Comparison of ENCODE assay signal across 24 cellular contexts in genomic region chr9:109474170-109474569, GRCh38. TPM values are rescaled to one million over a fixed set of nuclear protein-coding genes. Genes with fewer than 3 reads are reported as not detected.
DNase-seq lines count a peak whose midpoint lies in the region; ATAC-seq and TF ChIP-seq lines count a peak whose summit lies in the region.
"Had no signal": no experiment of that assay in that cellular context is flagged by ENCODE, and none has a peak within 500 bp of the region (broad histone marks: within the 10 kb centered on the region; RNA-seq: fewer than 3 reads in every experiment).

No MANE protein-coding gene starts in this region.

- ATAC-seq in heart right ventricle (no peak), left cardiac atrium (no peak), lower lobe of right lung (no peak), upper lobe of right lung (no peak), left colon (no peak)
- ATAC-seq: activated CD4-positive, alpha-beta T cell treated with anti-CD3 and anti-CD28 coated beads for 36 hours; activated T-cell treated with anti-CD3 and anti-CD28 coated beads, Interleukin-2, amount 50 U/mL, for 4 hours; natural killer cell; stimulated activated naive B cell treated with anti-CD40 and anti-IgM and Interleukin-4, amounts not matched to agents 10 μg/mL and 1 μg/mL and 100 μg/mL, for 72 hours had no signal

- no peak for TF ChIP-seq CTCF in heart right ventricle (IDR thresholded peaks at IDR 0.05)
- no peak for TF ChIP-seq CTCF in ascending aorta (IDR thresholded peaks at IDR 0.05)
- TF ChIP-seq CTCF in lower lobe of right lung (IDR thresholded peaks at IDR 0.05), result no peak
- no peak for TF ChIP-seq CTCF in upper lobe of right lung (IDR thresholded peaks at IDR 0.05)

- DNase-seq in heart right ventricle, result no peak
- no peak for DNase-seq in left cardiac atrium
- DNase-seq in ascending aorta (ENCODE audit: low spot score in 2 of 2), result no peak
- no peak for DNase-seq in lower lobe of right lung
- DNase-seq in upper lobe of right lung, result no peak
- DNase-seq in activated naive CD4-positive, alpha-beta T cell treated with anti-CD3 and anti-CD28 coated beads, Interleukin-2, amount 50 U/mL, for 16 hours, result no peak
- DNase-seq in left colon, result no peak
- no peak for DNase-seq in SKM-1 (lab: John Stamatoyannopoulos, UW; ENCODE audit: unreplicated experiment)
- DNase-seq: ACHN; activated CD4-positive, alpha-beta T cell treated with anti-CD3 and anti-CD28 coated beads for 36 hours; activated CD8-positive, alpha-beta memory T cell treated with anti-CD3 and anti-CD28 coated beads for 24 hours; activated naive CD4-positive, alpha-beta T cell treated with anti-CD3 and anti-CD28 coated beads for 36 hours; activated T-cell treated with anti-CD3 and anti-CD28 coated beads, Interleukin-2, amount 50 U/mL, for 4 hours; amygdala; Caco-2; caudate nucleus; HCEC 1CT; KG1; natural killer cell; stimulated activated naive B cell treated with anti-CD40 and anti-IgM and Interleukin-4, amounts not matched to agents 10 μg/mL and 1 μg/mL and 100 μg/mL, for 72 hours; T-helper 1 cell; transverse colon had no signal

- intact Hi-C loops in heart right ventricle (cut with DNase I), result loop anchor here in 2 of 10 donors (5.0 kb wide), 3 partner anchors 43 to 227 kb away; no protein-coding TSS in a partner anchor
- intact Hi-C loops in left cardiac atrium (cut with DNase I), result no loop called here
- intact Hi-C loops in ascending aorta (cut with DNase I), result loop anchor here (5.0 to 10.0 kb wide), 2 partner anchors 33 to 321 kb away; no protein-coding TSS in a partner anchor
- intact Hi-C loops in lower lobe of right lung (cut with DNase I), result no loop called here
- intact Hi-C loops in upper lobe of right lung (cut with DNase I), result no loop called here
- intact Hi-C loops in left colon (cut with DNase I, micrococcal nuclease), result loop anchor here in 1 of 2 donors (10.0 kb wide), 1 partner anchor 229 kb away; no protein-coding TSS in a partner anchor

- H3K36me3 ChIP-seq in heart right ventricle (no peaks in the 10 kb centered on the region), ascending aorta (no peaks in the 10 kb centered on the region), lower lobe of right lung (no peaks in the 10 kb centered on the region), upper lobe of right lung (no peaks in the 10 kb centered on the region)
- H3K36me3 ChIP-seq: BLaER1 treated with 17β-estradiol and CSF1 and Interleukin-3, amounts not matched to agents 10 nM and 100 nM; transverse colon had no signal

- WGBS in heart right ventricle, 2 donors, result 92% methylated on average over 7 of the region's 7 CpGs

- H3K4me3 ChIP-seq in heart right ventricle (no peak overlapping the region), ascending aorta (peak overlapping the region in 1 of 2 donors; percentile 50), lower lobe of right lung (no peak overlapping the region), upper lobe of right lung (no peak overlapping the region)
- H3K4me3 ChIP-seq: BLaER1 treated with 17β-estradiol and CSF1 and Interleukin-3, amounts not matched to agents 10 nM and 100 nM; transverse colon had no signal

- H3K27ac ChIP-seq in heart right ventricle, result peak overlapping the region; percentile 60 to 81 (median 74)
- peak overlapping the region; percentile 84 to 93 for H3K27ac ChIP-seq in ascending aorta
- H3K27ac ChIP-seq in lower lobe of right lung, result peak overlapping the region; percentile 47
- H3K27ac ChIP-seq in upper lobe of right lung, result peak overlapping the region; percentile 61
- H3K27ac ChIP-seq: BLaER1 treated with 17β-estradiol and CSF1 and Interleukin-3, amounts not matched to agents 10 nM and 100 nM; parathyroid adenoma had no signal

- H3K9me3 ChIP-seq in heart right ventricle (no peaks in the 10 kb centered on the region), ascending aorta (no peaks in the 10 kb centered on the region), lower lobe of right lung (no peaks in the 10 kb centered on the region), upper lobe of right lung (no peaks in the 10 kb centered on the region)
- H3K9me3 ChIP-seq: BLaER1 treated with 17β-estradiol and CSF1 and Interleukin-3, amounts not matched to agents 10 nM and 100 nM; Caco-2; transverse colon had no signal

- peaks cover 0 to 76% (median 27%) of the 10 kb centered on the region in 9 donors for H3K4me1 ChIP-seq in heart right ventricle
- H3K4me1 ChIP-seq in ascending aorta, result peaks cover 16 to 42% of the 10 kb centered on the region in 2 donors
- H3K4me1 ChIP-seq in lower lobe of right lung, result peaks cover 24% of the 10 kb centered on the region
- H3K4me1 ChIP-seq in upper lobe of right lung, result peaks cover 12% of the 10 kb centered on the region

- H3K27me3 ChIP-seq in heart right ventricle (peaks cover 0 to 31% (median 0%) of the 10 kb centered on the region in 7 donors), ascending aorta (no peaks in the 10 kb centered on the region), lower lobe of right lung (ENCODE audit: low read depth) (peaks cover 5% of the 10 kb centered on the region), upper lobe of right lung (peaks cover 4% of the 10 kb centered on the region)
- H3K27me3 ChIP-seq: transverse colon had no signal

RNA-seq across cellular contexts. Expression of gene PTPN3, which starts 23.9 kb away (rescaled TPM):
- total RNA-seq in heart right ventricle (10 to 100 TPM; 22.7 to 70.7 (median 51.5) TPM), left cardiac atrium (1 to 10 TPM; 6.8 to 8.5 TPM), ascending aorta (4.3 TPM), lower lobe of right lung (13.4 TPM), upper lobe of right lung (17.1 TPM), left colon (10 to 100 TPM; 27.7 to 29.4 TPM)
- 10 to 100 TPM in 1 of 2 donors, 1 to 10 TPM in 1; 3.1 to 10.7 TPM for polyA plus RNA-seq in heart right ventricle
- total RNA-seq: natural killer cell had no signal
